Comparison of ENCODE assay signal across 8 cellular contexts in the genomic region with DNA sequence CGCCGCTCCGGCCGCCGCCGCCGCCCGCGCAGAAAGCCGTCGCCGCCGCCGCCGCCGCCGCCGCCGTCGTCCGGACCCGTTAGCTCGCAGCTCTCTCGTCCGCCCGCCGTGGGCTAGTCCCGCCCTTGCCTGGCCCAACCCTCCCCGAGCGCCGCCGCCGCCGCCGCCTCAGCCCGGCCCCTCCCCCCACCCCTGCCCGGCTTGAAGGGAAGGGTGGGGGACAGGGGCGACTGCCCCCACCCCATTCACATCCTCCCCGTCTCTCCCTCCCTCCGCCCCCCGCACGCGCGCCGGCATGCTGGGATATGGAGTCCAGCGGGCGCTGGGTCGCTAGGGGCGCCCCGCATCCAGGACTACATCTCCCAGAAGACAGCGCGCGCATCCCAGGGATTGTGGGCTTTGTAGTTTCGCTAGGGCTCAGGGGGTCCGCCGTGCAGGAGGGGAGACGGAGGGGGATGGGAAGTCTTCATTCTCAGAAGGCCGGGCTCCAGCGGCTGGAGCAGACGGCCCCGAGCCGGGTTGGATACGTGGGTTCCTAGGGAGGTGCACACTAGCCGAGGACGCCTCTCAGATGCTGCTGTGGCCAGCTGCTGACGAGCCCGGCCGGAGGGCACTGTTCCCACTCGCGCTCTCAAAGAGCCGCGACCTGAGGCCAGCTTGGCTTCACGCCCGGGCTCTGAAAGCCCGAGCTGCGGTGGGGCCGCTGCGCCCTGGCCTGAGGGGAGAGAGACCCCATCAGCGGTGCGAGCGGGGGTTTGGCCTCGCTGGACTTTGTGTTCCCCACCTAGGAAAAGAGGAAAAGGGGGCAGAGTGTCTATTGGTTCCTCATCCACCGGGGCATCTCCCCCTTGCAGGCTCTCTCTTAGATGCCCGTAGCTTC. TPM values are rescaled to one million over a fixed set of nuclear protein-coding genes. Genes with fewer than 3 reads are reported as not detected.
DNase-seq lines count a peak whose midpoint lies in the region; ATAC-seq and TF ChIP-seq lines count a peak whose summit lies in the region.

TSS of gene ST3GAL2 (minus strand) at position 118 of the 880 bp plus-strand sequence. CDS start 40,570 bp downstream, outside the sequence.

- no peaks in the 10 kb centered on the region for H3K36me3 ChIP-seq in kidney epithelial cell (ENCODE audit: control insufficient read depth, insufficient read depth, low read length)

- CTCF ChIA-PET in AG04449 (lab: Yijun Ruan, JAX), result interaction anchor here (1.0 to 2.1 kb wide), 4 partner anchors 14 to 23 kb away, joined by 3 to 10 read pairs (median 4); partner anchors contain the start of gene FCSK

- H3K27me3 ChIP-seq in kidney epithelial cell (ENCODE audit: control insufficient read depth, insufficient read depth, low read length), result no peaks in the 10 kb centered on the region

- ATAC-seq in GM18873 (IDR thresholded peaks at IDR 0.05; ENCODE audit: low FRiP score, unreplicated experiment) (peak; percentile 63), HG03139 (IDR thresholded peaks at IDR 0.05; ENCODE audit: unreplicated experiment) (peak; percentile 84)

- TF ChIP-seq CTCF in AG04449 (IDR thresholded peaks at IDR 0.05; ENCODE audit: insufficient read depth, low read length, missing control alignments) (peak; percentile 38), kidney epithelial cell (IDR thresholded peaks at IDR 0.05; ENCODE audit: insufficient read depth, low read length, poor library complexity, severe bottlenecking) (no peak)

- no peak for DNase-seq in AG04449 (ENCODE audit: low read depth, low spot score)
- DNase-seq in NCI-H460 (ENCODE audit: extremely low read depth, low read depth), result peak; percentile 89
- DNase-seq in activated CD4-positive, CD25-positive, alpha-beta regulatory T cell treated with anti-CD3 and anti-CD28 coated beads, Interleukin-2, amount 50 U/mL, for 72 hours, result peak; percentile 88
- DNase-seq in cerebellar cortex (ENCODE audit: low spot score), result peak; percentile 96
- DNase-seq in kidney epithelial cell (ENCODE audit: low read depth), result no peak
- DNase-seq in stimulated activated CD4-positive, alpha-beta T cell treated with anti-CD3 and anti-CD28 coated beads, Interleukin-15, amount 100 ng/mL, for 24 hours, result peak; percentile 95

- H3K4me3 ChIP-seq in AG04449 (ENCODE audit: low read depth, low read length) (peak within 1 kb of the TSS; percentile 92), kidney epithelial cell (ENCODE audit: low read depth, low read length) (peak within 1 kb of the TSS; percentile 75)

- POLR2A ChIA-PET in AG04449 (lab: Yijun Ruan, JAX), result interaction anchor here (1.8 to 3.3 kb wide), 2 partner anchors 11 to 59 kb away, joined by 6 to 19 read pairs; no protein-coding TSS in a partner anchor

RNA-seq across cellular contexts. Expression of gene ST3GAL2, which starts in this region (rescaled TPM):
- total RNA-seq in NCI-H460 (2014; rRNA removed; shearing (Covaris generic)), result 10.6 and 11.6 TPM in 2 replicates
- polyA plus RNA-seq in NCI-H460 (2014; cell fraction: nucleus; rRNA removed), result 13.1 and 14.7 TPM in 2 replicates
- 22.6 and 24.9 TPM in 2 replicates for total RNA-seq in kidney epithelial cell

Comparison
In these comparisons a context has a peak if more than half of its experiments do, and no peak if none do; other contexts are left out.
1. DNase-seq: peak in NCI-H460 (single experiment), activated CD4-positive, CD25-positive, alpha-beta regulatory T cell treated with anti-CD3 and anti-CD28 coated beads, Interleukin-2, amount 50 U/mL, for 72 hours (single experiment), cerebellar cortex (single experiment) and stimulated activated CD4-positive, alpha-beta T cell treated with anti-CD3 and anti-CD28 coated beads, Interleukin-15, amount 100 ng/mL, for 24 hours (single experiment); none in AG04449 (single experiment) and kidney epithelial cell (single experiment).